ENCODE assay signal across 20 cellular contexts in the genomic region with DNA sequence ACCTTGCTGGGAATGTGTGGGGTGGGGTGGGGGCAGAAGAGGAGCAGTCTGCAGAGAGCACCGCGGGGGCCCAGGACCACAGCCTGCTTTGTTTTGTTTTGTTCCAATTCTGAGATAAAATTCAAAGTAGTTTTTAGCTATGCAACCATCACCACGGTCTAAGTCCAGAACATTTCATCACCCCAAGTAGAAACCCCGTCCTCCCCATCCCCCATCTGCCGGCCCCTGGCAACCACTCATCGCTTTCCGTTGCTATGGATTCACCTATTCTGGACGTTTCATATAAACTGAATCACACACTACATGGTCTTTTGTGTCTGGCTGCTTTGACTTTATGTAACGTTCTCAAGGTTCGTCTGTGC.
"Had no signal": no experiment of that assay in that cellular context is flagged by ENCODE, and none has a peak within 500 bp of the region (broad histone marks: within the 10 kb centered on the region; RNA-seq: fewer than 3 reads in every experiment).

No MANE protein-coding gene starts in this region.

- H3K36me3 Mint-ChIP-seq: activated CD4-positive, alpha-beta memory T cell treated with anti-CD3 and anti-CD28 coated beads for 36 hours; activated CD8-positive, alpha-beta memory T cell treated with anti-CD3 and anti-CD28 coated beads, Interleukin-2, amount 10 ng/mL, durations not matched to agents 7 days and 5 days; naive thymus-derived CD8-positive, alpha-beta T cell had no signal

- H3K4me3 Mint-ChIP-seq: activated B cell treated with CpG ODN at 0.5 μM for 24 hours; activated CD4-positive, alpha-beta memory T cell treated with anti-CD3 and anti-CD28 coated beads for 36 hours; activated CD8-positive, alpha-beta memory T cell treated with anti-CD3 and anti-CD28 coated beads, Interleukin-2, amount 10 ng/mL, durations not matched to agents 7 days and 5 days; activated T-helper 17 cell treated with anti-CD3 and anti-CD28 coated beads, Interleukin-2, amount 50 U/mL, for 72 hours; naive thymus-derived CD8-positive, alpha-beta T cell; T-helper 2 cell treated with Interferon-gamma antibody and Interleukin-4, amounts not matched to agents 5 μg/mL and 100 μg/mL, for 36 hours had no signal

- DNase-seq: activated B cell treated with CpG ODN at 0.5 μM for 24 hours; activated CD4-positive, alpha-beta memory T cell treated with anti-CD3 and anti-CD28 coated beads for 36 hours; activated CD4-positive, alpha-beta T cell treated with anti-CD3 and anti-CD28 coated beads for 4 hours; activated CD8-positive, alpha-beta memory T cell treated with anti-CD3 and anti-CD28 coated beads, Interleukin-2, amount 10 ng/mL, durations not matched to agents 7 days and 5 days; activated naive CD4-positive, alpha-beta T cell treated with Interleukin-2 at 50 U/mL for 16 hours; cerebellar nuclear complex; effector CD4-positive, alpha-beta T cell; left ventricle myocardium inferior; mesenchymal stem cell; nucleus accumbens; retina; stimulated activated naive CD4-positive, alpha-beta T cell; tibial artery had no signal

- H3K9me3 Mint-ChIP-seq: activated B cell treated with CpG ODN at 0.5 μM for 24 hours; activated CD4-positive, alpha-beta memory T cell treated with anti-CD3 and anti-CD28 coated beads for 36 hours; activated T-helper 17 cell treated with anti-CD3 and anti-CD28 coated beads, Interleukin-2, amount 50 U/mL, for 72 hours; naive thymus-derived CD8-positive, alpha-beta T cell; T-helper 2 cell treated with Interferon-gamma antibody and Interleukin-4, amounts not matched to agents 5 μg/mL and 100 μg/mL, for 36 hours had no signal

- H3K27ac ChIP-seq: breast epithelium, gastroesophageal sphincter, heart right ventricle, left ventricle myocardium inferior, tibial artery had no signal

- H3K4me1 ChIP-seq: breast epithelium, tibial artery had no signal

- H3K9me3 ChIP-seq: breast epithelium, gastroesophageal sphincter, heart right ventricle, left ventricle myocardium inferior, tibial artery had no signal

- ATAC-seq: activated CD8-positive, alpha-beta memory T cell treated with anti-CD3 and anti-CD28 coated beads, Interleukin-2, amount 10 ng/mL, durations not matched to agents 7 days and 5 days; activated T-helper 17 cell treated with anti-CD3 and anti-CD28 coated beads, Interleukin-2, amount 50 U/mL, for 72 hours; esophagus mucosa; gastroesophageal sphincter; heart right ventricle; naive thymus-derived CD8-positive, alpha-beta T cell had no signal

- H3K27ac Mint-ChIP-seq: activated B cell treated with CpG ODN at 0.5 μM for 24 hours; activated CD4-positive, alpha-beta memory T cell treated with anti-CD3 and anti-CD28 coated beads for 36 hours; activated CD8-positive, alpha-beta memory T cell treated with anti-CD3 and anti-CD28 coated beads, Interleukin-2, amount 10 ng/mL, durations not matched to agents 7 days and 5 days; activated T-helper 17 cell treated with anti-CD3 and anti-CD28 coated beads, Interleukin-2, amount 50 U/mL, for 72 hours; T-helper 2 cell treated with Interferon-gamma antibody and Interleukin-4, amounts not matched to agents 5 μg/mL and 100 μg/mL, for 36 hours had no signal

- H3K4me3 ChIP-seq: breast epithelium, gastroesophageal sphincter, heart right ventricle, left ventricle myocardium inferior, tibial artery had no signal

- H3K4me1 Mint-ChIP-seq: activated B cell treated with CpG ODN at 0.5 μM for 24 hours; activated CD8-positive, alpha-beta memory T cell treated with anti-CD3 and anti-CD28 coated beads, Interleukin-2, amount 10 ng/mL, durations not matched to agents 7 days and 5 days; activated T-helper 17 cell treated with anti-CD3 and anti-CD28 coated beads, Interleukin-2, amount 50 U/mL, for 72 hours had no signal

- H3K27me3 Mint-ChIP-seq: activated B cell treated with CpG ODN at 0.5 μM for 24 hours; activated CD4-positive, alpha-beta memory T cell treated with anti-CD3 and anti-CD28 coated beads for 36 hours; activated CD8-positive, alpha-beta memory T cell treated with anti-CD3 and anti-CD28 coated beads, Interleukin-2, amount 10 ng/mL, durations not matched to agents 7 days and 5 days; activated T-helper 17 cell treated with anti-CD3 and anti-CD28 coated beads, Interleukin-2, amount 50 U/mL, for 72 hours; naive thymus-derived CD8-positive, alpha-beta T cell had no signal

- H3K36me3 ChIP-seq: breast epithelium had no signal

- H3K27me3 ChIP-seq: breast epithelium, gastroesophageal sphincter, heart right ventricle, tibial artery had no signal
